In genomic region chrX:2762671-2763070, GRCh38 we compare ENCODE assay signal across 2 cellular contexts. TPM values are rescaled to one million over a fixed set of nuclear protein-coding genes. Genes with fewer than 3 reads are reported as not detected.
"Had no signal": no experiment of that assay in that cellular context is flagged by ENCODE, and none has a peak within 500 bp of the region (broad histone marks: within the 10 kb centered on the region; RNA-seq: fewer than 3 reads in every experiment).

No MANE protein-coding gene starts in this region.

RNA-seq across cellular contexts. Expression of gene XG, which starts 10.8 kb away (rescaled TPM):
- total RNA-seq: natural killer cell treated with Interleukin-12 subunit alpha and Interleukin-12 subunit beta and Interleukin-15 and Interleukin-18, amount 100 ng/mL, for 72 hours had no signal
- polyA plus RNA-seq: naive thymus-derived CD4-positive, alpha-beta T cell had no signal
